2 cellular contexts compared by ENCODE assay signal in the genomic region with DNA sequence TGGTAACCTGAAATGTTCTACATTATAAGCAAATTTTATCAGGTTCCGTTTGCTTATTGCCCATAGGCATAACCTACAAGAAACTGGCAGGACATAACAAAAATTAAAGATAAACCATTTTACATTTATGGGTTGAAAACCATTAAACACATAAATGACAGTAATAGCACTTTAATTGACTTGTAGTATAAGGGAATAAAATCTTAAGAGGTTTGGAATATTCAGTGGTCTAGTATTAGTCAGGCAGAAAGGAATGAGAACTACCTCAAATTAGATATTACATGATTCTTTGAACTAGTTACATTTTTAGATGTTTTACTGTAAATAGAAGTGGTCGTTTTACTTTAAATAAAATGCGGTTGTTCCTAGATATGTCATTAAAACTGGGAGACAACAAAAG.
TF ChIP-seq lines count a peak whose summit lies in the region.

No MANE protein-coding gene starts in this region.

TF ChIP-seq in SK-N-SH treated with all-trans-retinoic acid at 6 μM for 48 hours, 23 proteins besides CTCF, POLR2A, EP300 and RAD21 (continued from another document):
- TF ChIP-seq, protein P1, sequence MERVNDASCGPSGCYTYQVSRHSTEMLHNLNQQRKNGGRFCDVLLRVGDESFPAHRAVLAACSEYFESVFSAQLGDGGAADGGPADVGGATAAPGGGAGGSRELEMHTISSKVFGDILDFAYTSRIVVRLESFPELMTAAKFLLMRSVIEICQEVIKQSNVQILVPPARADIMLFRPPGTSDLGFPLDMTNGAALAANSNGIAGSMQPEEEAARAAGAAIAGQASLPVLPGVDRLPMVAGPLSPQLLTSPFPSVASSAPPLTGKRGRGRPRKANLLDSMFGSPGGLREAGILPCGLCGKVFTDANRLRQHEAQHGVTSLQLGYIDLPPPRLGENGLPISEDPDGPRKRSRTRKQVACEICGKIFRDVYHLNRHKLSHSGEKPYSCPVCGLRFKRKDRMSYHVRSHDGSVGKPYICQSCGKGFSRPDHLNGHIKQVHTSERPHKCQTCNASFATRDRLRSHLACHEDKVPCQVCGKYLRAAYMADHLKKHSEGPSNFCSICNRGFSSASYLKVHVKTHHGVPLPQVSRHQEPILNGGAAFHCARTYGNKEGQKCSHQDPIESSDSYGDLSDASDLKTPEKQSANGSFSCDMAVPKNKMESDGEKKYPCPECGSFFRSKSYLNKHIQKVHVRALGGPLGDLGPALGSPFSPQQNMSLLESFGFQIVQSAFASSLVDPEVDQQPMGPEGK (CRISPR knock-in tag; IDR thresholded peaks at IDR 0.05; ENCODE audit: borderline replicate concordance): peak; percentile 46; the same call in 1 of the 2 replicates
- TF ChIP-seq ZNF70 (CRISPR knock-in tag; IDR thresholded peaks at IDR 0.05): no peak

TF ChIP-seq in SK-N-SH, 30 proteins besides CTCF, POLR2A, EP300 and RAD21 (continued from another document):
- TF ChIP-seq MEF2A (IDR thresholded peaks at IDR 0.05; ENCODE audit: borderline replicate concordance, low read depth) (no peak), MXI1 (IDR thresholded peaks at IDR 0.05; ENCODE audit: low read depth, low read length) (no peak)
